In the genomic region with DNA sequence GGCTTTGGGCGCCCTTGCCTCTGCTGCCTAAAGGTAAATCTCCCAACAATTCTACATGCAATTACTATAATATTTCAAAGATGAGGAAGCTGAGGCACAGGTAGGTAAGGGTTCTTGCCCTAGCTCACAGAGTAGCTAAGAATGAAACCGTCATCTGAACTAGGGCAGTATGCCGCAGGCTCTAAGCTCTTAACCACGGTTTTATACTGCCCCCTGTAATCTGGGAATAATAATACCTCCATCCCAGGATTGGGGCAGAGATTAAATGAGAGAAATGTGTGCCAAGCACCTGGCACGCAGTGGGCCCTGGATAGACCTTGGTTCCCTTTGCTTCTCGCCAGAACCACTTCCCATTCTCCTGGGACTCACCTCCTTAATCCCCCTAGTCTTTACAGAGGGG, we compare ENCODE assay signal across 9 cellular contexts. TPM values are rescaled to one million over a fixed set of nuclear protein-coding genes. Genes with fewer than 3 reads are reported as not detected.
A peak's percentile ranks its signal among the peaks of the same experiment; 100 is the strongest.
DNase-seq lines count a peak whose midpoint lies in the region; ATAC-seq, FAIRE-seq and TF ChIP-seq lines count a peak whose summit lies in the region.
"Had no signal": no experiment of that assay in that cellular context is flagged by ENCODE, and none has a peak within 500 bp of the region (broad histone marks: within the 10 kb centered on the region; RNA-seq: fewer than 3 reads in every experiment).

No MANE protein-coding gene starts in this region.

- intact Hi-C loops in adrenal gland (cut with DNase I) = no loop called here
- intact Hi-C loops in posterior vena cava (cut with DNase I) = loop anchor here in 1 of 2 donors (5.0 kb wide), 1 partner anchor 180 kb away; no protein-coding TSS in a partner anchor

- TF ChIP-seq POLR2A in adrenal gland (IDR thresholded peaks at IDR 0.05) = no peak

- FAIRE-seq in D721Med (lab: Jason Lieb, UNC) = no peak

- no peak for ATAC-seq in GM18520 (IDR thresholded peaks at IDR 0.05; ENCODE audit: unreplicated experiment)

- DNase-seq in D721Med (ENCODE audit: insufficient read length, low spot score) (peak; percentile 54), LHCN-M2 (ENCODE audit: low read depth) (peak; percentile 40), astrocyte of the spinal cord (ENCODE audit: low read depth, low spot score) (peak; percentile 31), myocyte (ENCODE audit: low read depth) (peak; percentile 31), adrenal gland (no peak), NCI-H1048 (lab: John Stamatoyannopoulos, UW) (no peak), posterior vena cava (ENCODE audit: low spot score) (no peak)
- DNase-seq: stimulated activated CD4-positive, alpha-beta T cell treated with anti-CD3 and anti-CD28 coated beads, Interleukin-4, amount 100 ng/mL, for 24 hours had no signal

- WGBS in adrenal gland, 4 donors = 40 to 50% (median 42%) methylated on average over 6 of the region's 6 CpGs

- no peaks in the 10 kb centered on the region for H3K9me3 ChIP-seq in adrenal gland (replicated peaks in 1 of 3)

- H3K27ac ChIP-seq in adrenal gland = no peak overlapping the region

- TF ChIP-seq CTCF in D721Med (IDR thresholded peaks at IDR 0.05; ENCODE audit: insufficient read depth, missing control alignments) (peak; percentile 52), astrocyte of the spinal cord (IDR thresholded peaks at IDR 0.05; ENCODE audit: low read depth, low read length) (peak; percentile 15), adrenal gland (IDR thresholded peaks at IDR 0.05) (peak in 2 of 6 experiments; percentile 9 to 21)

- H3K4me3 ChIP-seq in astrocyte of the spinal cord (ENCODE audit: low read depth, low read length) (no peak overlapping the region), adrenal gland (no peak overlapping the region)

- no peaks in the 10 kb centered on the region for H3K36me3 ChIP-seq in adrenal gland (replicated peaks in 1 of 2)

- in situ Hi-C loops in astrocyte of the spinal cord (cut with HindIII; ENCODE audit: low sequenced_read_pairs) = no loop called here

- H3K27me3 ChIP-seq in adrenal gland = peaks cover 50% of the 10 kb centered on the region

- peaks cover 12 to 16% of the 10 kb centered on the region in 2 donors for H3K4me1 ChIP-seq in adrenal gland (replicated peaks in 1 of 2)

RNA-seq across cellular contexts. Expression of a gene that starts 1.5 kb away (rescaled TPM):
- total RNA-seq in LHCN-M2 (2014; rRNA removed) (not detected in 2 replicates), myocyte (not detected in 2 replicates), adrenal gland (1 to 10 TPM in 1 of 8 donors, under 1 TPM in 4, not detected in 3; 0.14 to 1.1 (median 0.24) TPM), posterior vena cava (not detected)
- polyA plus RNA-seq in LHCN-M2 (2012) = 0.16 TPM
- 0.26 TPM for polyA plus RNA-seq in myocyte (2012)
- polyA plus RNA-seq in adrenal gland = under 1 TPM; 0.09 to 0.48 (median 0.20) TPM

RNA-seq across cellular contexts. Expression of a gene that starts 28.0 kb away (rescaled TPM):
- 18.3 and 19.0 TPM in 2 replicates for total RNA-seq in LHCN-M2 (2014; rRNA removed)
- polyA plus RNA-seq in LHCN-M2 (2012) = 11.5 TPM
- total RNA-seq in myocyte = 16.4 and 17.6 TPM in 2 replicates
- 14.6 TPM for polyA plus RNA-seq in myocyte (2012)
- 10 to 100 TPM; 13.8 to 19.1 (median 16.5) TPM for total RNA-seq in adrenal gland
- polyA plus RNA-seq in adrenal gland = 1 to 10 TPM; 2.9 to 9.7 (median 4.2) TPM
- 10 to 100 TPM; 13.3 to 14.7 TPM for total RNA-seq in posterior vena cava

Comparison
In these comparisons a context has a peak if more than half of its experiments do, and no peak if none do; other contexts are left out.
1. DNase-seq: peak in D721Med (single experiment), LHCN-M2 (single experiment), astrocyte of the spinal cord (single experiment) and myocyte (single experiment); none in adrenal gland (0 of 7), NCI-H1048 (single experiment) and posterior vena cava (single experiment).